ENCODE assay signal across 16 cellular contexts in the genomic region with DNA sequence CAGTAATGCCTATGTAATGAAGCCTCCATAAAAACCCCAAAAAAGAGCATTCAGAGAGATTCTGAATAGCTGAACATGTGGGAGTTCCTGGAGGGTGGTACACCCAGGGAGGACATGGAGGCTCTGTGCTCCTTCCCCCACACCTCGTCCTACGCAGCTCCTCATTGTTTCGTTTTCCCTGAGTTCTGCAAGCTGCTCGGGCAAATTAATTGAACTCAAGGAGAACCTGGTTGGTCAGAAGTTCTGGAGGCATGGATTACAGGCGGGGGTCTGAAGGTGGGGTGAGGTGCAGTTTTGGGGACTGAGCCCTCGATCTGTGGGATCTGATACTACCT.
DNase-seq lines count a peak whose midpoint lies in the region; ATAC-seq and TF ChIP-seq lines count a peak whose summit lies in the region.
"Had no signal": no experiment of that assay in that cellular context is flagged by ENCODE, and none has a peak within 500 bp of the region (broad histone marks: within the 10 kb centered on the region; RNA-seq: fewer than 3 reads in every experiment).

No MANE protein-coding gene starts in this region.

- TF ChIP-seq EP300 in stomach (IDR thresholded peaks at IDR 0.05): no peak

- 86 to 95% methylated on average over 6 of the region's 6 CpGs for WGBS in esophagus, 2 donors
- 81 to 96% (median 91%) methylated on average over 6 of the region's 6 CpGs for WGBS in stomach, 5 donors

- H3K36me3 ChIP-seq in HEK293 (ENCODE audit: control insufficient read depth in 2 of 2, insufficient read depth in 1 of 2, low read length in 2 of 2): peaks cover 12 to 17% of the 10 kb centered on the region in 2 experiments
- H3K36me3 ChIP-seq in esophagus (ENCODE audit: control insufficient read depth in 2 of 2, insufficient read depth in 2 of 2, low read length in 1 of 2): peaks cover 0 to 7% of the 10 kb centered on the region in 2 donors
- H3K36me3 ChIP-seq in CD8-positive, alpha-beta T cell (ENCODE audit: insufficient read depth, low read length): peaks cover 5% of the 10 kb centered on the region
- H3K36me3 ChIP-seq in stomach: peaks cover 0 to 49% (median 42%) of the 10 kb centered on the region in 4 donors

- intact Hi-C loops in activated T-helper 2 cell treated with anti-CD3 and anti-CD28 coated beads, Interferon-gamma antibody, Interleukin-2, Interleukin-4, amounts not matched to agents 10 μg/mL and 5 μg/mL and 100 μg/mL, durations not matched to agents 14 hours and 24 hours and 36 hours (cut with micrococcal nuclease): no loop called here
- intact Hi-C loops in CD8-positive, alpha-beta T cell (cut with DNase I, micrococcal nuclease): no loop called here
- intact Hi-C loops in stomach (cut with DNase I; ENCODE audit: low total_unique reads): no loop called here

- CTCF ChIA-PET in HEK293 (lab: Yijun Ruan, JAX): interaction anchor here (0.7 kb wide), 1 partner anchor 153 kb away, joined by 3 read pairs; no protein-coding TSS in a partner anchor
- CTCF ChIA-PET in CD8-positive, alpha-beta T cell (lab: Charles Lee): interaction anchor here (0.7 kb wide), 1 partner anchor 15 kb away, joined by 3 read pairs; no protein-coding TSS in a partner anchor

- DNase-seq in nephron progenitor cell (no peak), stomach (no peak)
- no peak for DNase-seq in activated T-helper 2 cell treated with anti-CD3 and anti-CD28 coated beads, Interferon-gamma antibody, Interleukin-2, Interleukin-4, amounts not matched to agents 10 μg/mL and 5 μg/mL and 100 μg/mL, durations not matched to agents 14 hours and 24 hours and 36 hours (ENCODE audit: low spot score)
- DNase-seq in CD8-positive, alpha-beta T cell: no peak
- DNase-seq: CD4-positive, CD25-positive, alpha-beta regulatory T cell; DMS79 treated with DMSO at 0.1 percent for 48 hours; HCEC 1CT; NCI-H1436 treated with DMSO at 0.1 percent for 48 hours; NCI-H2029 treated with DMSO at 0.1 percent for 48 hours; NCI-H748 treated with DMSO at 0.1 percent for 48 hours; OCI-M1 had no signal

- H3K9me3 ChIP-seq in HEK293 (ENCODE audit: control insufficient read depth, insufficient read depth, low read depth, low read length): no peaks in the 10 kb centered on the region
- no peaks in the 10 kb centered on the region for H3K9me3 ChIP-seq in esophagus (ENCODE audit: control insufficient read depth in 2 of 2, insufficient read depth in 1 of 2, low read depth in 1 of 2, low read length in 1 of 2)
- H3K9me3 ChIP-seq in CD8-positive, alpha-beta T cell (ENCODE audit: low read length): no peaks in the 10 kb centered on the region
- no peaks in the 10 kb centered on the region for H3K9me3 ChIP-seq in stomach

- POLR2A ChIA-PET in HEK293 (lab: Yijun Ruan, JAX): no interaction called here
- POLR2A ChIA-PET in CD8-positive, alpha-beta T cell (lab: Charles Lee): no interaction called here

- no peak overlapping the region for H3K4me3 ChIP-seq in HEK293 (ENCODE audit: low read depth, low read length)
- H3K4me3 ChIP-seq in esophagus (ENCODE audit: low read depth in 1 of 2, low read length in 2 of 2): no peak overlapping the region
- no peak overlapping the region for H3K4me3 ChIP-seq in CD8-positive, alpha-beta T cell (ENCODE audit: low read depth, low read length)
- H3K4me3 ChIP-seq in stomach: no peak overlapping the region
- H3K4me3 ChIP-seq: K562 had no signal

- no peaks in the 10 kb centered on the region for H3K27me3 ChIP-seq in esophagus (ENCODE audit: control insufficient read depth in 1 of 2, insufficient read depth in 2 of 2, low read length in 2 of 2)
- H3K27me3 ChIP-seq in CD8-positive, alpha-beta T cell (ENCODE audit: insufficient read depth, low read length): no peaks in the 10 kb centered on the region
- H3K27me3 ChIP-seq in stomach: no peaks in the 10 kb centered on the region

- H3K27ac ChIP-seq in HEK293 (ENCODE audit: extremely low read depth, low read depth, low read length) (no peak overlapping the region), esophagus (ENCODE audit: low read depth in 2 of 2, low read length in 1 of 2) (peak overlapping the region; percentile 42 to 77), stomach (no peak overlapping the region)
- H3K27ac ChIP-seq in CD8-positive, alpha-beta T cell (ENCODE audit: low read depth, low read length): no peak overlapping the region

- H3K9me3 Mint-ChIP-seq in nephron progenitor cell: no peaks in the 10 kb centered on the region
- H3K9me3 Mint-ChIP-seq in activated T-helper 2 cell treated with anti-CD3 and anti-CD28 coated beads, Interferon-gamma antibody, Interleukin-2, Interleukin-4, amounts not matched to agents 10 μg/mL and 5 μg/mL and 100 μg/mL, durations not matched to agents 14 hours and 24 hours and 36 hours: no peaks in the 10 kb centered on the region
- H3K9me3 Mint-ChIP-seq in CD8-positive, alpha-beta T cell: no peaks in the 10 kb centered on the region
- H3K9me3 Mint-ChIP-seq: CD4-positive, CD25-positive, alpha-beta regulatory T cell had no signal

- peak overlapping the region; percentile 67 for H3K27ac Mint-ChIP-seq in nephron progenitor cell
- no peak overlapping the region for H3K27ac Mint-ChIP-seq in activated T-helper 2 cell treated with anti-CD3 and anti-CD28 coated beads, Interferon-gamma antibody, Interleukin-2, Interleukin-4, amounts not matched to agents 10 μg/mL and 5 μg/mL and 100 μg/mL, durations not matched to agents 14 hours and 24 hours and 36 hours
- no peak overlapping the region for H3K27ac Mint-ChIP-seq in CD8-positive, alpha-beta T cell
- H3K27ac Mint-ChIP-seq: B cell had no signal

- no peaks in the 10 kb centered on the region for H3K4me1 ChIP-seq in HEK293 (ENCODE audit: control insufficient read depth, insufficient read depth, low read length)
- no peaks in the 10 kb centered on the region for H3K4me1 ChIP-seq in esophagus (ENCODE audit: control insufficient read depth in 2 of 2, insufficient read depth in 2 of 2, low read length in 1 of 2)
- no peaks in the 10 kb centered on the region for H3K4me1 ChIP-seq in CD8-positive, alpha-beta T cell (ENCODE audit: insufficient read depth, low read length)
- H3K4me1 ChIP-seq in stomach: no peaks in the 10 kb centered on the region

- no peak for ATAC-seq in CD8-positive, alpha-beta T cell
- ATAC-seq in activated CD4-positive, CD25-positive, alpha-beta regulatory T cell treated with anti-CD3 and anti-CD28 coated beads, Interleukin-2, amount 50 U/mL, for 24 hours: no peak
- ATAC-seq: K562 had no signal

- no peaks in the 10 kb centered on the region for H3K27me3 Mint-ChIP-seq in nephron progenitor cell (ENCODE audit: low read depth, poor library complexity)
- H3K27me3 Mint-ChIP-seq in activated T-helper 2 cell treated with anti-CD3 and anti-CD28 coated beads, Interferon-gamma antibody, Interleukin-2, Interleukin-4, amounts not matched to agents 10 μg/mL and 5 μg/mL and 100 μg/mL, durations not matched to agents 14 hours and 24 hours and 36 hours (ENCODE audit: low read depth): no peaks in the 10 kb centered on the region
- no peaks in the 10 kb centered on the region for H3K27me3 Mint-ChIP-seq in CD8-positive, alpha-beta T cell (ENCODE audit: low read depth)
- H3K27me3 Mint-ChIP-seq: B cell; CD4-positive, CD25-positive, alpha-beta regulatory T cell had no signal

- TF ChIP-seq CTCF in HEK293 (tag by site-specific recombination; IDR thresholded peaks at IDR 0.05) (no peak), nephron progenitor cell (IDR thresholded peaks at IDR 0.05) (no peak), stomach (IDR thresholded peaks at IDR 0.05) (no peak)
- no peak for TF ChIP-seq CTCF in CD8-positive, alpha-beta T cell (IDR thresholded peaks at IDR 0.05)

- H3K4me3 Mint-ChIP-seq in nephron progenitor cell: no peak overlapping the region
- no peak overlapping the region for H3K4me3 Mint-ChIP-seq in activated T-helper 2 cell treated with anti-CD3 and anti-CD28 coated beads, Interferon-gamma antibody, Interleukin-2, Interleukin-4, amounts not matched to agents 10 μg/mL and 5 μg/mL and 100 μg/mL, durations not matched to agents 14 hours and 24 hours and 36 hours (ENCODE audit: low read depth)
- H3K4me3 Mint-ChIP-seq in CD8-positive, alpha-beta T cell: no peak overlapping the region
- H3K4me3 Mint-ChIP-seq: B cell; CD4-positive, CD25-positive, alpha-beta regulatory T cell had no signal

- no peaks in the 10 kb centered on the region for H3K4me1 Mint-ChIP-seq in nephron progenitor cell
- no peaks in the 10 kb centered on the region for H3K4me1 Mint-ChIP-seq in activated T-helper 2 cell treated with anti-CD3 and anti-CD28 coated beads, Interferon-gamma antibody, Interleukin-2, Interleukin-4, amounts not matched to agents 10 μg/mL and 5 μg/mL and 100 μg/mL, durations not matched to agents 14 hours and 24 hours and 36 hours (ENCODE audit: low read depth)
- no peaks in the 10 kb centered on the region for H3K4me1 Mint-ChIP-seq in CD8-positive, alpha-beta T cell (ENCODE audit: low read depth)
- H3K4me1 Mint-ChIP-seq: B cell; CD4-positive, CD25-positive, alpha-beta regulatory T cell had no signal

- peaks cover 6% of the 10 kb centered on the region for H3K36me3 Mint-ChIP-seq in nephron progenitor cell (ENCODE audit: low read depth)
- no peaks in the 10 kb centered on the region for H3K36me3 Mint-ChIP-seq in activated T-helper 2 cell treated with anti-CD3 and anti-CD28 coated beads, Interferon-gamma antibody, Interleukin-2, Interleukin-4, amounts not matched to agents 10 μg/mL and 5 μg/mL and 100 μg/mL, durations not matched to agents 14 hours and 24 hours and 36 hours (ENCODE audit: low read depth)
- H3K36me3 Mint-ChIP-seq in CD8-positive, alpha-beta T cell: peaks cover 49% of the 10 kb centered on the region

- no peak for TF ChIP-seq POLR2A in stomach (IDR thresholded peaks at IDR 0.05)

TF ChIP-seq in HEK293, 187 proteins besides CTCF, POLR2A, EP300 and RAD21 (continues in another document):
- TF ChIP-seq FEZF1 (tag by site-specific recombination; IDR thresholded peaks at IDR 0.05) (peak; percentile 44; the same call in 1 of the 2 replicates), ZNF521 (tag by site-specific recombination; IDR thresholded peaks at IDR 0.05) (no peak), ZSCAN23 (tag by site-specific recombination; IDR thresholded peaks at IDR 0.05) (no peak), ZNF404 (tag by site-specific recombination; IDR thresholded peaks at IDR 0.05) (no peak), HOXD13 (CRISPR knock-in tag; IDR thresholded peaks at IDR 0.05; ENCODE audit: borderline replicate concordance) (no peak)
- TF ChIP-seq, protein P1, sequence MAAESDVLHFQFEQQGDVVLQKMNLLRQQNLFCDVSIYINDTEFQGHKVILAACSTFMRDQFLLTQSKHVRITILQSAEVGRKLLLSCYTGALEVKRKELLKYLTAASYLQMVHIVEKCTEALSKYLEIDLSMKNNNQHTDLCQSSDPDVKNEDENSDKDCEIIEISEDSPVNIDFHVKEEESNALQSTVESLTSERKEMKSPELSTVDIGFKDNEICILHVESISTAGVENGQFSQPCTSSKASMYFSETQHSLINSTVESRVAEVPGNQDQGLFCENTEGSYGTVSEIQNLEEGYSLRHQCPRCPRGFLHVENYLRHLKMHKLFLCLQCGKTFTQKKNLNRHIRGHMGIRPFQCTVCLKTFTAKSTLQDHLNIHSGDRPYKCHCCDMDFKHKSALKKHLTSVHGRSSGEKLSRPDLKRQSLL (tag by site-specific recombination; IDR thresholded peaks at IDR 0.05): no peak

Comparison
In these comparisons a context has a peak if more than half of its experiments do, and no peak if none do; other contexts are left out.
1. H3K27ac ChIP-seq: peak in esophagus (2 of 2); none in HEK293 (single experiment), CD8-positive, alpha-beta T cell (single experiment) and stomach (0 of 5).